In genomic region chr14:68937790-68938514, GRCh38 we compare ENCODE assay signal across 9 cellular contexts. TPM values are rescaled to one million over a fixed set of nuclear protein-coding genes. Genes with fewer than 3 reads are reported as not detected.
A peak's percentile ranks its signal among the peaks of the same experiment; 100 is the strongest.
DNase-seq lines count a peak whose midpoint lies in the region; ATAC-seq and TF ChIP-seq lines count a peak whose summit lies in the region.
"Had no signal": no experiment of that assay in that cellular context is flagged by ENCODE, and none has a peak within 500 bp of the region (broad histone marks: within the 10 kb centered on the region; RNA-seq: fewer than 3 reads in every experiment).

No MANE protein-coding gene starts in this region.

- WGBS in liver = 27% methylated on average over 8 of the region's 8 CpGs

- H3K4me1 ChIP-seq in breast epithelium = peaks cover 11 to 41% of the 10 kb centered on the region in 2 donors
- peaks cover 12 to 76% (median 55%) of the 10 kb centered on the region in 4 donors for H3K4me1 ChIP-seq in liver (ENCODE audit: control insufficient read depth in 4 of 4, insufficient read depth in 4 of 4, low read length in 3 of 4)
- peaks cover 77% of the 10 kb centered on the region for H3K4me1 ChIP-seq in upper lobe of right lung

- H3K9me3 ChIP-seq in breast epithelium (no peaks in the 10 kb centered on the region), liver (ENCODE audit: control insufficient read depth in 4 of 4, low read length in 3 of 4) (no peaks in the 10 kb centered on the region), upper lobe of right lung (no peaks in the 10 kb centered on the region)

- no peak for TF ChIP-seq POLR2A in breast epithelium (IDR thresholded peaks at IDR 0.05)

- peak; percentile 9 to 15 for DNase-seq in activated CD4-positive, alpha-beta T cell treated with anti-CD3 and anti-CD28 coated beads for 4 hours
- no peak for DNase-seq in activated CD4-positive, alpha-beta T cell treated with anti-CD3 and anti-CD28 coated beads for 1 hour
- DNase-seq in breast epithelium (ENCODE audit: low spot score in 2 of 2) (peak; percentile 59 to 74), upper lobe of right lung (no peak), NCI-H345 (lab: John Stamatoyannopoulos, UW) (no peak), CD1c-positive myeloid dendritic cell (ENCODE audit: extremely low spot score) (no peak)
- DNase-seq: cortex of kidney had no signal

- H3K36me3 ChIP-seq in breast epithelium (no peaks in the 10 kb centered on the region), liver (ENCODE audit: control insufficient read depth in 4 of 4, insufficient read depth in 3 of 4, low read depth in 1 of 4, low read length in 3 of 4) (no peaks in the 10 kb centered on the region), upper lobe of right lung (no peaks in the 10 kb centered on the region)

- peak overlapping the region; percentile 73 to 86 for H3K9ac ChIP-seq in liver (ENCODE audit: low read depth in 1 of 2, low read length in 2 of 2)

- H3K27me3 ChIP-seq in breast epithelium (no peaks in the 10 kb centered on the region), liver (ENCODE audit: control insufficient read depth in 4 of 4, insufficient read depth in 4 of 4, low read length in 3 of 4) (no peaks in the 10 kb centered on the region), upper lobe of right lung (no peaks in the 10 kb centered on the region)

- TF ChIP-seq RAD21 in liver (IDR thresholded peaks at IDR 0.05) = peak; percentile 52 to 61

- peak overlapping the region in 1 of 3 donors; percentile 27 for H3K4me3 ChIP-seq in breast epithelium
- H3K4me3 ChIP-seq in liver (ENCODE audit: low read depth in 1 of 3, low read length in 3 of 3) = peak overlapping the region; percentile 23 to 61 (median 26)
- no peak overlapping the region for H3K4me3 ChIP-seq in upper lobe of right lung

- H3K27ac ChIP-seq in breast epithelium = peak overlapping the region; percentile 83 to 94
- H3K27ac ChIP-seq in liver (ENCODE audit: low read depth in 1 of 2, low read length in 2 of 2) = peak overlapping the region; percentile 93 to 96
- peak overlapping the region; percentile 70 for H3K27ac ChIP-seq in upper lobe of right lung

- peak; percentile 9 to 27 (median 16) for TF ChIP-seq CTCF in breast epithelium (IDR thresholded peaks at IDR 0.05)
- TF ChIP-seq CTCF in liver (IDR thresholded peaks at IDR 0.05; ENCODE audit: low read depth, low read length, missing input control) = peak; percentile 30
- peak; percentile 20 for TF ChIP-seq CTCF in upper lobe of right lung (IDR thresholded peaks at IDR 0.05)

- intact Hi-C loops in breast epithelium (cut with DNase I; ENCODE audit: low total_unique reads) = no loop called here
- intact Hi-C loops in upper lobe of right lung (cut with DNase I) = no loop called here

- peak; percentile 32 for ATAC-seq in upper lobe of right lung
- no peak for ATAC-seq in HG02642 (IDR thresholded peaks at IDR 0.05; ENCODE audit: poor library complexity, unreplicated experiment)

TF ChIP-seq in liver, 16 proteins besides CTCF, POLR2A, EP300 and RAD21:
- TF ChIP-seq EGR1 (IDR thresholded peaks at IDR 0.05; ENCODE audit: low read depth in 2 of 2) (peak; percentile 61 to 73), FOXA1 (IDR thresholded peaks at IDR 0.05) (peak; percentile 80), GABPA (IDR thresholded peaks at IDR 0.05 in 1 of 2, conservative IDR thresholded peaks at IDR 0.05 in 1 of 2) (no peak), NR2F2 (IDR thresholded peaks at IDR 0.05) (no peak), ZBTB33 (IDR thresholded peaks at IDR 0.05) (peak; percentile 80), YY1 (IDR thresholded peaks at IDR 0.05) (peak; percentile 88), HNF4A (conservative IDR thresholded peaks at IDR 0.05) (peak; percentile 64 to 72), FOXA2 (IDR thresholded peaks at IDR 0.05) (peak; percentile 75), JUND (IDR thresholded peaks at IDR 0.05) (peak; percentile 77 to 92), RXRA (IDR thresholded peaks at IDR 0.05) (peak; percentile 78 to 87), REST (IDR thresholded peaks at IDR 0.05) (peak; percentile 93), TAF1 (conservative IDR thresholded peaks at IDR 0.05) (peak; percentile 75), SP1 (IDR thresholded peaks at IDR 0.05) (peak; percentile 81), HNF4G (IDR thresholded peaks at IDR 0.05) (peak; percentile 29)
- TF ChIP-seq, protein P1, sequence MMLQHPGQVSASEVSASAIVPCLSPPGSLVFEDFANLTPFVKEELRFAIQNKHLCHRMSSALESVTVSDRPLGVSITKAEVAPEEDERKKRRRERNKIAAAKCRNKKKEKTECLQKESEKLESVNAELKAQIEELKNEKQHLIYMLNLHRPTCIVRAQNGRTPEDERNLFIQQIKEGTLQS (IDR thresholded peaks at IDR 0.05) = peak; percentile 59
- TF ChIP-seq, protein P2, sequence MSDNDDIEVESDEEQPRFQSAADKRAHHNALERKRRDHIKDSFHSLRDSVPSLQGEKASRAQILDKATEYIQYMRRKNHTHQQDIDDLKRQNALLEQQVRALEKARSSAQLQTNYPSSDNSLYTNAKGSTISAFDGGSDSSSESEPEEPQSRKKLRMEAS (IDR thresholded peaks at IDR 0.05) = peak; percentile 68

RNA-seq across cellular contexts. Expression of gene ACTN1, which starts 41.1 kb away (rescaled TPM):
- total RNA-seq in breast epithelium (100 to 1,000 TPM in 2 of 3 donors, 10 to 100 TPM in 1; 75.0 to 295 (median 290) TPM), liver (100 to 1,000 TPM in 1 of 2 donors, 10 to 100 TPM in 1; 55.4 to 100 TPM), upper lobe of right lung (177 TPM)
- 10 to 100 TPM; 36.2 to 70.7 TPM for polyA plus RNA-seq in liver

Comparison
In these comparisons a context has a peak if more than half of its experiments do, and no peak if none do; other contexts are left out.
1. DNase-seq: peak in activated CD4-positive, alpha-beta T cell treated with anti-CD3 and anti-CD28 coated beads for 4 hours (2 of 2) and breast epithelium (2 of 2); none in activated CD4-positive, alpha-beta T cell treated with anti-CD3 and anti-CD28 coated beads for 1 hour (single experiment), upper lobe of right lung (single experiment), NCI-H345 (single experiment) and CD1c-positive myeloid dendritic cell (single experiment).
2. Peak in every context shown above with its lines, with median percentiles within 50 percentile points of each other: H3K27ac ChIP-seq and CTCF ChIP-seq.